ENCODE assay signal across 8 cellular contexts in the genomic region with DNA sequence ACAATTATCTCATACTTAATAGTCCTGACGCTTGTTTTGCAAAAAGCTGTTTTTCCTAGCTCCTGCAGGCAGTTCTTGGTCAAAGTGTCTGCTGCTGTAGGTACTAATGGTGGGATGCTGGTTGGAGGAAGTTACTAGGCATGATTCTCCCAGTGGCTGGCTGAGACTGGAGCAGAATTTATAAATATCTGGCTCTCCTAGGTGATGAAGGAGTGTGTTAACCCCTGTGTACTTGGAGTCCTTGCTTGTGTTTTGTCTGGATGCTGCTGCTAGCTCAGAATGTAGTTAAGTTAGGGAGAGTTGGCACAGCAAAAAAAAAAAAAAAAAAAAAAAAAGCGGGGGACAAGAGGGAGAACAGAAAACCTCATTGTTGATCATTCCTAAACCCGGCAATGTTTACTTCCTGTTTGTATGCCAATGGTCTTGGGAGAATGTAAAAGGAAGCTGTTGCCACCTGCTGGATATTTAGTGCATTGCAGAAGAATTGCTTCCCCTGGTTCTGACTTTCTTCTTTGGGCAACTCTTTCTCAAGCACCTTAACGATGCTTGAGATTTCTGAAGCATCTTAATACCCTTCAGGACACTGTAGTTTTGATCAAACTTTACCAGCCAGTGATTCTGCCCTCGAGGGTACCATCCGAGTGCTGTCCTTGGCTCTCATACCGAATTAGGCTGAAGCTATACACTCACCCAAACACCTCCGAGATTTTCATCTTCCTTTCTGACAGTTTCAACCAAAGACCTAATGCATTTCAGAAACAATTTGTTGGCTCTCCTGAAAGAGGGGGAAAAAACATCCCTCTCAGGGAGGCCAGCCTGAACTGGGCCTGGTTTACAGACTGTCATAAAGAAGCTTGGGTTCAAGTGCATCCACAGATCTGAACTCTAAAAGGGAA.
DNase-seq lines count a peak whose midpoint lies in the region; TF ChIP-seq lines count a peak whose summit lies in the region.

No MANE protein-coding gene starts in this region.

- H3K27ac ChIP-seq in A673 (ENCODE audit: low read depth, low read length, poor library complexity, severe bottlenecking) (peak overlapping the region; percentile 44), H9 (ENCODE audit: insufficient read length, low read depth, low read length) (no peak overlapping the region), Karpas-422 (ENCODE audit: low read length) (no peak overlapping the region)

- no peak overlapping the region for H2BK12ac ChIP-seq in H9 (ENCODE audit: insufficient read length, low read depth, low read length)

- BruUV-seq in A673 (replicated peaks; lab: Mats Ljungman, UMichigan), result no TSS peak

- no peak overlapping the region for H3K4me3 ChIP-seq in A673 (ENCODE audit: low read depth, low read length, poor library complexity, severe bottlenecking)
- H3K4me3 ChIP-seq in GM08714 (ENCODE audit: low read length), result peak overlapping the region; percentile 33; the same call in 1 of the 2 replicates
- no peak overlapping the region for H3K4me3 ChIP-seq in Karpas-422 (ENCODE audit: low read length)

- H3K9me2 ChIP-seq in Karpas-422 (replicated peaks; ENCODE audit: insufficient read depth, low read length), result no peaks in the 10 kb centered on the region

- POLR2A ChIA-PET in A673 (lab: Charles Lee; ENCODE audit: low non-redundant PET), result interaction anchor here (0.6 kb wide), 1 partner anchor 63 kb away, joined by 6 read pairs; no protein-coding TSS in a partner anchor

- no peaks in the 10 kb centered on the region for H3K23me2 ChIP-seq in H9 (ENCODE audit: insufficient read length, low read depth, low read length, poor library complexity, severe bottlenecking)

- no peaks in the 10 kb centered on the region for H3K79me1 ChIP-seq in H9 (ENCODE audit: insufficient read depth, low read depth, low read length, poor library complexity, severe bottlenecking)

- peaks cover 27 to 33% of the 10 kb centered on the region in 2 experiments for H3K4me1 Mint-ChIP-seq in H9

- in situ Hi-C loops in T47D (cut with HindIII; ENCODE audit: low pct_unique_long_range_greater_than_20kb, low sequenced_read_pairs), result no loop called here

- intact Hi-C loops in A673 (cut with micrococcal nuclease; ENCODE audit: unreplicated experiment), result loop anchor here (1.0 to 10.0 kb wide), 5 partner anchors 105 to 642 kb away; no protein-coding TSS in a partner anchor

- no peak overlapping the region for H4K91ac ChIP-seq in H9 (ENCODE audit: insufficient read length, low read depth, low read length)

- H3K4ac ChIP-seq in H9 (ENCODE audit: low read depth, low read length), result no peak overlapping the region

- peak overlapping the region; percentile 53 for H3K18ac ChIP-seq in H9 (ENCODE audit: insufficient read length, low read depth, low read length)

- no peak overlapping the region for H3T11ph ChIP-seq in H9 (ENCODE audit: low read length)

- peak overlapping the region; percentile 65 for H2AFZ ChIP-seq in H9 (ENCODE audit: low read length)
- no peak overlapping the region for H2AFZ ChIP-seq in Karpas-422 (ENCODE audit: low read length)

- H3K27ac Mint-ChIP-seq in H9, result peak overlapping the region in 1 of 3 experiments; percentile 82; a peak in 2 of 7 replicates

- H3K9ac ChIP-seq in H9 (ENCODE audit: extremely low read depth, insufficient read length, low read length) (no peak overlapping the region), Karpas-422 (ENCODE audit: low read length) (no peak overlapping the region)

- H2BK5ac ChIP-seq in H9 (ENCODE audit: insufficient read length, low read length), result no peak overlapping the region

- no peaks in the 10 kb centered on the region for H3K27me3 ChIP-seq in A673 (replicated peaks; ENCODE audit: insufficient read depth, low read depth, low read length, poor library complexity)
- no peaks in the 10 kb centered on the region for H3K27me3 ChIP-seq in H9 (ENCODE audit: insufficient read depth, low read length)
- no peaks in the 10 kb centered on the region for H3K27me3 ChIP-seq in Karpas-422 (ENCODE audit: low read length)

- no peak overlapping the region for H2BK20ac ChIP-seq in H9 (ENCODE audit: low read depth, low read length, poor library complexity, severe bottlenecking)

- H3K36me3 Mint-ChIP-seq in H9 (ENCODE audit: insufficient read depth in 1 of 3, low read depth in 3 of 3), result no peaks in the 10 kb centered on the region

- peak overlapping the region; percentile 46; the same call in 1 of the 2 replicates for H3K14ac ChIP-seq in H9 (ENCODE audit: insufficient read depth, low read length)

- no peak overlapping the region for H2BK120ac ChIP-seq in H9 (ENCODE audit: low read depth, low read length, poor library complexity, severe bottlenecking)

- H3K9me3 Mint-ChIP-seq in H9, result no peaks in the 10 kb centered on the region; a peak in 1 of 5 replicates

- no peak overlapping the region for H3K56ac ChIP-seq in H9 (ENCODE audit: insufficient read length, low read depth, low read length)

- DNase-seq in A673 (ENCODE audit: low spot score) (peak; percentile 83), H9 (peak; percentile 62), Karpas-422 (peak; percentile 85), RPMI8226 (peak; percentile 73), T47D (ENCODE audit: low read depth in 1 of 2, low spot score in 1 of 2) (peak; percentile 84 to 90), iPS-NIHi11 (ENCODE audit: low spot score) (peak; percentile 81), smooth muscle cell of the brain vasculature (ENCODE audit: low read depth, low spot score) (peak; percentile 52)

- H3K27me3 Mint-ChIP-seq in H9 (ENCODE audit: low read depth), result no peaks in the 10 kb centered on the region

- H3K23ac ChIP-seq in H9 (ENCODE audit: insufficient read length, low read depth, low read length), result no peak overlapping the region

- no peak overlapping the region for H4K8ac ChIP-seq in H9 (replicated peaks; ENCODE audit: insufficient read length, low read depth, low read length)

- peak; percentile 78 for TF ChIP-seq CTCF in A673 (conservative IDR thresholded peaks at IDR 0.05; ENCODE audit: low read depth, low read length)
- TF ChIP-seq CTCF in H9 (conservative IDR thresholded peaks at IDR 0.05), result peak; percentile 88

- no peaks in the 10 kb centered on the region for H4K20me1 ChIP-seq in H9 (ENCODE audit: control insufficient read depth, insufficient read depth, insufficient read length)
- no peaks in the 10 kb centered on the region for H4K20me1 ChIP-seq in Karpas-422 (ENCODE audit: insufficient read depth, low read depth, low read length)

- H2AK5ac ChIP-seq in H9 (ENCODE audit: insufficient read length, low read length), result no peak overlapping the region

- peaks cover 47% of the 10 kb centered on the region for H3K4me1 ChIP-seq in A673 (ENCODE audit: insufficient read depth, low read length, poor library complexity, severe bottlenecking)
- H3K4me1 ChIP-seq in H9 (ENCODE audit: insufficient read depth, low read length), result peaks cover 6% of the 10 kb centered on the region; the same call in 1 of the 2 replicates
- H3K4me1 ChIP-seq in Karpas-422 (ENCODE audit: low read length), result no peaks in the 10 kb centered on the region

- H2BK15ac ChIP-seq in H9 (ENCODE audit: low read depth, low read length), result no peak overlapping the region

- H3K4me3 Mint-ChIP-seq in H9, result no peak overlapping the region

- no CpG with 5 or more reads among the region's 8 CpGs for WGBS in H9 (ENCODE audit: extremely low coverage, insufficient read length, low lambda C conversion rate)

- H3K9me3 ChIP-seq in A673 (ENCODE audit: low read depth, low read length, poor library complexity, severe bottlenecking) (no peaks in the 10 kb centered on the region), H9 (ENCODE audit: control insufficient read depth, low read depth, low read length) (no peaks in the 10 kb centered on the region), Karpas-422 (ENCODE audit: low read length) (no peaks in the 10 kb centered on the region)

- H3K4me2 ChIP-seq in H9 (ENCODE audit: insufficient read depth, insufficient read length, low read length) (peak overlapping the region; percentile 26), Karpas-422 (ENCODE audit: low read depth, low read length, poor library complexity, severe bottlenecking) (no peak overlapping the region)

- CTCF ChIA-PET in A673 (lab: Charles Lee), result interaction anchor here (0.6 to 0.7 kb wide), 6 partner anchors 91 to 654 kb away, joined by 3 to 6 read pairs (median 4); no protein-coding TSS in a partner anchor

- H4K5ac ChIP-seq in H9 (ENCODE audit: insufficient read length, low read depth, low read length), result no peak overlapping the region

- H3K36me3 ChIP-seq in A673 (ENCODE audit: insufficient read depth, low read length, poor library complexity, severe bottlenecking), result peaks cover 8% of the 10 kb centered on the region
- no peaks in the 10 kb centered on the region for H3K36me3 ChIP-seq in Karpas-422 (ENCODE audit: insufficient read depth, low read length)

- H3K79me2 ChIP-seq in H9 (ENCODE audit: insufficient read depth, low read length), result no peaks in the 10 kb centered on the region
- no peaks in the 10 kb centered on the region for H3K79me2 ChIP-seq in Karpas-422 (ENCODE audit: low read length)
